ENCODE assay signal across 8 cellular contexts in genomic region chr11:107928046-107928766, GRCh38. TPM values are rescaled to one million over a fixed set of nuclear protein-coding genes. Genes with fewer than 3 reads are reported as not detected.
DNase-seq lines count a peak whose midpoint lies in the region; ATAC-seq and TF ChIP-seq lines count a peak whose summit lies in the region.

Gene RAB39A (plus strand): TSS chr11:107928448. CDS start chr11:107928569, 121 bp downstream.

- ATAC-seq in GM18909 (IDR thresholded peaks at IDR 0.05; ENCODE audit: poor library complexity, unreplicated experiment): peak; percentile 97
- ATAC-seq in HG03159 (IDR thresholded peaks at IDR 0.05; ENCODE audit: unreplicated experiment): peak; percentile 94
- peak; percentile 69 to 76 for ATAC-seq in activated CD4-positive, CD25-positive, alpha-beta regulatory T cell treated with anti-CD3 and anti-CD28 coated beads, Interleukin-2, amount 50 U/mL, for 24 hours

- H3K79me2 ChIP-seq in ACC112 (ENCODE audit: control insufficient read depth, insufficient read depth, low read length, unreplicated experiment): no peaks in the 10 kb centered on the region

- H3K36me3 ChIP-seq in ACC112 (ENCODE audit: insufficient read depth, low read length) (no peaks in the 10 kb centered on the region), kidney epithelial cell (ENCODE audit: control insufficient read depth, insufficient read depth, low read length) (no peaks in the 10 kb centered on the region)

- H3K4me3 ChIP-seq in ACC112 (ENCODE audit: low read depth, low read length): peak within 1 kb of the TSS; percentile 73
- peak within 1 kb of the TSS; percentile 44 for H3K4me3 ChIP-seq in kidney epithelial cell (ENCODE audit: low read depth, low read length)

- H3K27me3 ChIP-seq in ACC112 (ENCODE audit: insufficient read depth, low read length) (peaks cover 66% of the 10 kb centered on the region), kidney epithelial cell (ENCODE audit: control insufficient read depth, insufficient read depth, low read length) (peaks cover 10% of the 10 kb centered on the region)

- H3K27ac ChIP-seq in ACC112 (ENCODE audit: low read depth, low read length): no peak within 1 kb of the TSS

- no peak within 1 kb of the TSS for H2AFZ ChIP-seq in ACC112 (ENCODE audit: low read length, unreplicated experiment)

- H3K4me1 ChIP-seq in ACC112 (ENCODE audit: control insufficient read depth, insufficient read depth, low read length, unreplicated experiment): no peaks in the 10 kb centered on the region

- DNase-seq in NCI-H226 (peak; percentile 95), cerebellum (ENCODE audit: low spot score) (peak; percentile 99), kidney epithelial cell (ENCODE audit: low read depth) (peak; percentile 84)
- peak; percentile 32 to 35 for DNase-seq in stimulated activated CD4-positive, alpha-beta T cell treated with anti-CD3 and anti-CD28 coated beads, Interleukin-15, amount 100 ng/mL, for 1 hour (ENCODE audit: low read depth in 1 of 2, low spot score in 1 of 2)

- TF ChIP-seq CTCF in kidney epithelial cell (IDR thresholded peaks at IDR 0.05; ENCODE audit: insufficient read depth, low read length, poor library complexity, severe bottlenecking): no peak

RNA-seq across cellular contexts. Expression of gene RAB39A, which starts in this region (rescaled TPM):
- 24.8 TPM for total RNA-seq in cerebellum
- total RNA-seq in kidney epithelial cell: 1.1 and 1.3 TPM in 2 replicates

Comparison
In these comparisons a context has a peak if more than half of its experiments do, and no peak if none do; other contexts are left out.
1. RNA of gene RAB39A (total RNA-seq): 24.8 TPM in cerebellum (single experiment); 1.1 to 1.3 TPM in kidney epithelial cell; every median in the first group is over 10 times any median in the second.
2. DNase-seq: peak in every context shown above with its lines; median percentile 99 in cerebellum; 95 in NCI-H226; 84 in kidney epithelial cell; 34 in stimulated activated CD4-positive, alpha-beta T cell treated with anti-CD3 and anti-CD28 coated beads, Interleukin-15, amount 100 ng/mL, for 1 hour.
3. Peak in every context shown above with its lines, with median percentiles within 50 percentile points of each other: ATAC-seq.